ENCODE assay signal across 29 cellular contexts in genomic region chr16:1790611-1791255, GRCh38. TPM values are rescaled to one million over a fixed set of nuclear protein-coding genes. Genes with fewer than 3 reads are reported as not detected.
A peak's percentile ranks its signal among the peaks of the same experiment; 100 is the strongest.
DNase-seq lines count a peak whose midpoint lies in the region; ATAC-seq and TF ChIP-seq lines count a peak whose summit lies in the region.
"Had no signal": no experiment of that assay in that cellular context is flagged by ENCODE, and none has a peak within 500 bp of the region (broad histone marks: within the 10 kb centered on the region; RNA-seq: fewer than 3 reads in every experiment).

No MANE protein-coding gene starts in this region.

- H2BK20ac ChIP-seq in H9 (ENCODE audit: low read depth, low read length, poor library complexity, severe bottlenecking) = no peak overlapping the region

- whole genome bisulfite sequencing in right cardiac atrium = 93% methylated on average over 44 of the region's 44 CpGs
- 94% methylated on average over 38 to 44 of the region's 44 CpGs for WGBS in aorta, 2 donors
- WGBS in H9 (ENCODE audit: extremely low coverage, insufficient read length, low lambda C conversion rate) = no CpG with 5 or more reads among the region's 44 CpGs

- H3K23me2 ChIP-seq in H9 (ENCODE audit: insufficient read length, low read depth, low read length, poor library complexity, severe bottlenecking) = no peaks in the 10 kb centered on the region

- DNase-seq in right cardiac atrium (peak in 2 of 3 donors; percentile 56), right atrium auricular region (ENCODE audit: low spot score) (no peak), cerebellar cortex (ENCODE audit: low spot score) (peak; percentile 58), mesothelial cell of epicardium (ENCODE audit: low spot score in 2 of 2, unreplicated experiment in 2 of 2) (peak; percentile 18 to 37), aorta (peak; percentile 42 to 61), NCI-H510A (lab: John Stamatoyannopoulos, UW) (no peak), H9 (no peak), immature natural killer cell (no peak)
- DNase-seq: activated CD4-positive, alpha-beta T cell treated with anti-CD3 and anti-CD28 coated beads for 36 hours; activated effector memory CD4-positive, alpha-beta T cell treated with Interleukin-2 at 50 U/mL for 16 hours; activated naive CD8-positive, alpha-beta T cell treated with anti-CD3 and anti-CD28 coated beads for 36 hours; anterior cingulate cortex; CD4-positive, alpha-beta memory T cell; effector CD4-positive, alpha-beta T cell; left ventricle myocardium inferior; mesenchymal stem cell; NCI-H146; NCI-H345; PC-9; psoas muscle; SIG-M5; stimulated activated naive CD4-positive, alpha-beta T cell treated with Interleukin-2 at 50 U/mL for 16 hours had no signal

- no peak overlapping the region for H4K91ac ChIP-seq in H9 (ENCODE audit: insufficient read length, low read depth, low read length)

- H3K4me1 ChIP-seq in right cardiac atrium (ENCODE audit: control insufficient read depth, insufficient read depth, low read length) = no peaks in the 10 kb centered on the region
- H3K4me1 ChIP-seq in right atrium auricular region = peaks cover 0 to under 1% of the 10 kb centered on the region in 2 donors
- no peaks in the 10 kb centered on the region for H3K4me1 ChIP-seq in aorta (ENCODE audit: control insufficient read depth in 1 of 2, insufficient read depth in 2 of 2, low read length in 2 of 2)
- H3K4me1 ChIP-seq in H9 (ENCODE audit: insufficient read depth, low read length) = no peaks in the 10 kb centered on the region
- H3K4me1 ChIP-seq: HAP-1, psoas muscle had no signal

- H2BK120ac ChIP-seq in H9 (ENCODE audit: low read depth, low read length, poor library complexity, severe bottlenecking) = no peak overlapping the region

- H3K9me3 Mint-ChIP-seq in mesothelial cell of epicardium = no peaks in the 10 kb centered on the region
- H3K9me3 Mint-ChIP-seq in H9 = no peaks in the 10 kb centered on the region
- no peaks in the 10 kb centered on the region for H3K9me3 Mint-ChIP-seq in immature natural killer cell
- H3K9me3 Mint-ChIP-seq: activated naive CD8-positive, alpha-beta T cell treated with anti-CD3 and anti-CD28 coated beads for 36 hours; CD4-positive, alpha-beta memory T cell had no signal

- no peak overlapping the region for H3K9ac ChIP-seq in H9 (ENCODE audit: extremely low read depth, insufficient read length, low read length)

- intact Hi-C loops in right cardiac atrium (cut with DNase I) = no loop called here
- intact Hi-C loops in aorta (cut with DNase I) = no loop called here

- no peaks in the 10 kb centered on the region for H4K20me1 ChIP-seq in H9 (ENCODE audit: control insufficient read depth, insufficient read depth, insufficient read length)

- H3K79me2 ChIP-seq in H9 (ENCODE audit: insufficient read depth, low read length) = peaks cover 2% of the 10 kb centered on the region; the same call in 1 of the 2 replicates

- H3K23ac ChIP-seq in H9 (ENCODE audit: insufficient read length, low read depth, low read length) = no peak overlapping the region

- H2AK5ac ChIP-seq in H9 (ENCODE audit: insufficient read length, low read length) = no peak overlapping the region

- no peak overlapping the region for H3K56ac ChIP-seq in H9 (ENCODE audit: insufficient read length, low read depth, low read length)

- H3K36me3 Mint-ChIP-seq in mesothelial cell of epicardium = peaks cover 5% of the 10 kb centered on the region
- H3K36me3 Mint-ChIP-seq in H9 (ENCODE audit: insufficient read depth in 1 of 3, low read depth in 3 of 3) = peaks cover 4 to 13% (median 6%) of the 10 kb centered on the region in 3 experiments
- peaks cover 0 to 5% (median 3%) of the 10 kb centered on the region in 3 donors for H3K36me3 Mint-ChIP-seq in immature natural killer cell

- no peak overlapping the region for H2BK5ac ChIP-seq in H9 (ENCODE audit: insufficient read length, low read length)

- H2AFZ ChIP-seq in H9 (ENCODE audit: low read length) = no peak overlapping the region
- H2AFZ ChIP-seq: PC-9 had no signal

- no peak overlapping the region for H3K27ac ChIP-seq in right cardiac atrium (ENCODE audit: low read length)
- H3K27ac ChIP-seq in right atrium auricular region = no peak overlapping the region
- H3K27ac ChIP-seq in aorta (ENCODE audit: low read depth in 1 of 2, low read length in 2 of 2) = no peak overlapping the region
- H3K27ac ChIP-seq in H9 (ENCODE audit: insufficient read length, low read depth, low read length) = no peak overlapping the region
- H3K27ac ChIP-seq: A549, epithelial cell of prostate, left ventricle myocardium inferior, neutrophil, PC-9, psoas muscle had no signal

- H3K4me2 ChIP-seq in H9 (ENCODE audit: insufficient read depth, insufficient read length, low read length) = no peak overlapping the region
- H3K4me2 ChIP-seq: A549, PC-9 had no signal

- no peak overlapping the region for H3K18ac ChIP-seq in H9 (ENCODE audit: insufficient read length, low read depth, low read length)

- no peaks in the 10 kb centered on the region for H3K79me1 ChIP-seq in H9 (ENCODE audit: insufficient read depth, low read depth, low read length, poor library complexity, severe bottlenecking)

- no peaks in the 10 kb centered on the region for H3K9me3 ChIP-seq in right cardiac atrium (ENCODE audit: control insufficient read depth, low read length)
- H3K9me3 ChIP-seq in right atrium auricular region = no peaks in the 10 kb centered on the region
- no peaks in the 10 kb centered on the region for H3K9me3 ChIP-seq in aorta (ENCODE audit: control insufficient read depth, low read length)
- H3K9me3 ChIP-seq in H9 (ENCODE audit: control insufficient read depth, low read depth, low read length) = no peaks in the 10 kb centered on the region
- H3K9me3 ChIP-seq: A549, HAP-1, left ventricle myocardium inferior, neutrophil, psoas muscle had no signal

- no peak overlapping the region for H4K8ac ChIP-seq in H9 (replicated peaks; ENCODE audit: insufficient read length, low read depth, low read length)

- TF ChIP-seq CTCF in right atrium auricular region (IDR thresholded peaks at IDR 0.05) (no peak), mesothelial cell of epicardium (IDR thresholded peaks at IDR 0.05; ENCODE audit: unreplicated experiment) (no peak), H9 (conservative IDR thresholded peaks at IDR 0.05) (no peak)

- H3K27me3 ChIP-seq in right cardiac atrium (ENCODE audit: control insufficient read depth, insufficient read depth) = no peaks in the 10 kb centered on the region
- no peaks in the 10 kb centered on the region for H3K27me3 ChIP-seq in right atrium auricular region
- no peaks in the 10 kb centered on the region for H3K27me3 ChIP-seq in aorta (ENCODE audit: control insufficient read depth in 1 of 2, insufficient read depth in 2 of 2, low read length in 1 of 2)
- no peaks in the 10 kb centered on the region for H3K27me3 ChIP-seq in H9 (ENCODE audit: insufficient read depth, low read length)
- H3K27me3 ChIP-seq: neutrophil had no signal

- H4K5ac ChIP-seq in H9 (ENCODE audit: insufficient read length, low read depth, low read length) = no peak overlapping the region

- H3K4me3 Mint-ChIP-seq in mesothelial cell of epicardium = no peak overlapping the region
- no peak overlapping the region for H3K4me3 Mint-ChIP-seq in H9
- H3K4me3 Mint-ChIP-seq in immature natural killer cell = no peak overlapping the region
- H3K4me3 Mint-ChIP-seq: activated CD4-positive, alpha-beta T cell treated with anti-CD3 and anti-CD28 coated beads for 36 hours; activated naive CD8-positive, alpha-beta T cell treated with anti-CD3 and anti-CD28 coated beads for 36 hours; CD4-positive, alpha-beta memory T cell had no signal

- H3K14ac ChIP-seq in H9 (ENCODE audit: insufficient read depth, low read length) = no peak overlapping the region

- peaks cover 23% of the 10 kb centered on the region for H3K36me3 ChIP-seq in right atrium auricular region
- no peaks in the 10 kb centered on the region for H3K36me3 ChIP-seq in aorta (ENCODE audit: control insufficient read depth in 1 of 2, insufficient read depth in 2 of 2, low read length in 1 of 2)

- H2BK12ac ChIP-seq in H9 (ENCODE audit: insufficient read length, low read depth, low read length) = no peak overlapping the region

- no peak overlapping the region for H3K4me3 ChIP-seq in right cardiac atrium (ENCODE audit: low read length)
- H3K4me3 ChIP-seq in right atrium auricular region = no peak overlapping the region
- H3K4me3 ChIP-seq in aorta (ENCODE audit: low read length in 2 of 2) = no peak overlapping the region
- H3K4me3 ChIP-seq: A549, HAP-1, left ventricle myocardium inferior, PC-9, psoas muscle had no signal

- H3K4me1 Mint-ChIP-seq in mesothelial cell of epicardium = no peaks in the 10 kb centered on the region
- no peaks in the 10 kb centered on the region for H3K4me1 Mint-ChIP-seq in H9
- peaks cover 0 to 3% of the 10 kb centered on the region in 2 donors for H3K4me1 Mint-ChIP-seq in immature natural killer cell
- H3K4me1 Mint-ChIP-seq: activated CD4-positive, alpha-beta T cell treated with anti-CD3 and anti-CD28 coated beads for 36 hours had no signal

- no peak overlapping the region for H3K27ac Mint-ChIP-seq in mesothelial cell of epicardium
- no peak overlapping the region for H3K27ac Mint-ChIP-seq in H9
- no peak overlapping the region for H3K27ac Mint-ChIP-seq in immature natural killer cell
- H3K27ac Mint-ChIP-seq: activated CD4-positive, alpha-beta T cell treated with anti-CD3 and anti-CD28 coated beads for 36 hours; activated naive CD8-positive, alpha-beta T cell treated with anti-CD3 and anti-CD28 coated beads for 36 hours; CD4-positive, alpha-beta memory T cell had no signal

- no peak overlapping the region for H3T11ph ChIP-seq in H9 (ENCODE audit: low read length)

- ATAC-seq in right cardiac atrium (no peak), aorta (ENCODE audit: low FRiP score) (no peak)
- ATAC-seq: A549; activated CD4-positive, alpha-beta T cell treated with anti-CD3 and anti-CD28 coated beads for 36 hours; psoas muscle had no signal

- no peak overlapping the region for H2BK15ac ChIP-seq in H9 (ENCODE audit: low read depth, low read length)

- H3K27me3 Mint-ChIP-seq in mesothelial cell of epicardium (ENCODE audit: low read depth) = no peaks in the 10 kb centered on the region
- H3K27me3 Mint-ChIP-seq in H9 (ENCODE audit: low read depth) = no peaks in the 10 kb centered on the region
- H3K27me3 Mint-ChIP-seq in immature natural killer cell (ENCODE audit: low read depth in 3 of 3) = peaks cover 0 to 4% (median 1%) of the 10 kb centered on the region in 3 donors
- H3K27me3 Mint-ChIP-seq: activated CD4-positive, alpha-beta T cell treated with anti-CD3 and anti-CD28 coated beads for 36 hours; activated naive CD8-positive, alpha-beta T cell treated with anti-CD3 and anti-CD28 coated beads for 36 hours; CD4-positive, alpha-beta memory T cell had no signal

- no peak overlapping the region for H3K4ac ChIP-seq in H9 (ENCODE audit: low read depth, low read length)

RNA-seq across cellular contexts. Expression of gene IGFALS, which starts 2.8 kb away (rescaled TPM):
- total RNA-seq in right cardiac atrium (not detected), right atrium auricular region (not detected), mesothelial cell of epicardium (0.34 to 0.63 TPM (median 0.35 TPM) in 3 replicates), aorta (not detected), H9 (2021) (not detected in 2 replicates)
- polyA plus RNA-seq in right cardiac atrium (0.05 TPM), aorta (under 1 TPM in 1 of 2 donors, not detected in 1; 0.84 TPM), immature natural killer cell (not detected)
- total RNA-seq: activated CD4-positive, alpha-beta T cell treated with anti-CD3 and anti-CD28 coated beads for 36 hours; activated naive CD8-positive, alpha-beta T cell treated with anti-CD3 and anti-CD28 coated beads for 36 hours; bronchial epithelial cell; left ventricle myocardium inferior; myocyte; PC-9; temporal lobe had no signal
- polyA plus RNA-seq: CD4-positive, alpha-beta memory T cell had no signal

RNA-seq across cellular contexts. Expression of gene NUBP2, which starts 8.0 kb away (rescaled TPM):
- total RNA-seq in right cardiac atrium = 10 to 100 TPM; 33.1 to 39.1 (median 35.9) TPM
- polyA plus RNA-seq in right cardiac atrium = 45.3 TPM
- total RNA-seq in right atrium auricular region = 10 to 100 TPM; 70.3 to 77.9 TPM
- 62.9 to 65.3 TPM (median 63.6 TPM) in 3 replicates for total RNA-seq in mesothelial cell of epicardium
- 10 to 100 TPM; 30.7 to 32.9 TPM for total RNA-seq in aorta
- 10 to 100 TPM; 55.3 to 92.4 TPM for polyA plus RNA-seq in aorta
- total RNA-seq in H9 (2021) = 67.7 and 69.4 TPM in 2 replicates
- polyA plus RNA-seq in immature natural killer cell = 100 to 1,000 TPM; 106 to 151 (median 127) TPM

RNA-seq across cellular contexts. Expression of gene SPSB3, which starts 8.4 kb away (rescaled TPM):
- total RNA-seq in right cardiac atrium (10 to 100 TPM; 24.5 to 41.3 (median 34.1) TPM), right atrium auricular region (10 to 100 TPM; 41.9 to 49.0 TPM), mesothelial cell of epicardium (49.6 to 51.4 TPM (median 50.0 TPM) in 3 replicates), aorta (10 to 100 TPM; 33.6 to 33.7 TPM), H9 (2021) (19.9 and 20.0 TPM in 2 replicates)
- polyA plus RNA-seq in right cardiac atrium (51.8 TPM), aorta (100 to 1,000 TPM in 1 of 2 donors, 10 to 100 TPM in 1; 25.8 to 322 TPM), immature natural killer cell (10 to 100 TPM; 68.3 to 80.4 (median 77.6) TPM)

RNA-seq across cellular contexts. Expression of gene MRPS34, which starts 17.8 kb away (rescaled TPM):
- total RNA-seq in right cardiac atrium (10 to 100 TPM; 53.3 to 80.0 (median 69.1) TPM), right atrium auricular region (10 to 100 TPM; 58.8 to 77.9 TPM), mesothelial cell of epicardium (62.2 to 65.3 TPM (median 63.9 TPM) in 3 replicates), aorta (10 to 100 TPM; 36.5 to 40.5 TPM), H9 (2021) (199 and 205 TPM in 2 replicates)
- polyA plus RNA-seq in right cardiac atrium (91.4 TPM), aorta (10 to 100 TPM; 67.7 to 74.2 TPM), immature natural killer cell (100 to 1,000 TPM; 111 to 139 (median 139) TPM)

RNA-seq across cellular contexts. Expression of gene EME2, which starts 18.1 kb away (rescaled TPM):
- 10 to 100 TPM in 2 of 4 donors, 1 to 10 TPM in 2; 8.1 to 11.3 (median 9.8) TPM for total RNA-seq in right cardiac atrium
- 6.3 TPM for polyA plus RNA-seq in right cardiac atrium
- total RNA-seq in right atrium auricular region = 1 to 10 TPM; 3.5 to 5.0 TPM
- 32.3 to 41.5 TPM (median 35.2 TPM) in 3 replicates for total RNA-seq in mesothelial cell of epicardium
- 10 to 100 TPM; 15.8 to 23.7 TPM for total RNA-seq in aorta
- 10 to 100 TPM in 1 of 2 donors, 1 to 10 TPM in 1; 1.6 to 20.6 TPM for polyA plus RNA-seq in aorta
- 60.4 and 63.6 TPM in 2 replicates for total RNA-seq in H9 (2021)
- polyA plus RNA-seq in immature natural killer cell = 1 to 10 TPM in 2 of 3 donors, under 1 TPM in 1; 0.79 to 2.2 (median 1.0) TPM

Comparison
In these comparisons a context has a peak if more than half of its experiments do, and no peak if none do; other contexts are left out.
1. DNase-seq: peak in right cardiac atrium (2 of 3), cerebellar cortex (single experiment), mesothelial cell of epicardium (2 of 2) and aorta (2 of 2); none in right atrium auricular region (single experiment), NCI-H510A (single experiment), H9 (single experiment) and immature natural killer cell (0 of 3).